Comparison of ENCODE assay signal across 12 cellular contexts in the genomic region with DNA sequence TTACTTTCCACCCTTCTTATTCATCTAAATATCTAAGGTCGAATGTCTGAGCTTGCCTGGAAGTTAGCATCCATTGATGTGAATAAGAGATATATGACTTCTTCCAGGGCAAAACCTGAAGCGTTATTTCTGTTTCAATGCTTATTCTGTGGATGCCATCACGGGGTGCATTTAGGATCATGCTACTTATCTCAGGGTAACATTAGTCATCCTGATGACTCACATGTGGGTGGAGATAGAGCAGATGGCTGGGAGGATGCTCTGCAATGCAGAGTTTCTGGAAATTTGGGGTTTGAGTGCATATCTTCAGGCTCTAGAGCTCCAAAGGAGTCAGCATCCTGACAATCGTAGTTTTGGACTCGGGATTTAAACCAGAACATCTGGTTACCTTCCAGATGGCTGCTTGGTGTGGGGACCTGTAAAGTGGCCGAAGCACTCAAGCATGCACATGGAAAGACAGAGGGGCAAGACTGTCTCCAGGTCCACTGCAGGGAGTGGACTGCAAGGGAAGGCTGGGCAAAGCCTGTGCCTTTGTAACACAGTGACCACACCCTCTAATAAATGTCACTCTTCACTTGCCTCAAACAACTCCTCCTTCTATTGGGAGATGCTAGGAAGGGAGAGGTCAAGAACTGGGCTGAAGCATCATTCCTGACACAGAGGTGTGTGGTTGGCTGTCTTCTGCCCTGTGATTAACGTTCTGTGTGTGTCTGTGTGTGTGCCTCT.
DNase-seq lines count a peak whose midpoint lies in the region; ATAC-seq, FAIRE-seq and TF ChIP-seq lines count a peak whose summit lies in the region.
"Had no signal": no experiment of that assay in that cellular context is flagged by ENCODE, and none has a peak within 500 bp of the region (broad histone marks: within the 10 kb centered on the region; RNA-seq: fewer than 3 reads in every experiment).

No MANE protein-coding gene starts in this region.

- DNase-seq in ELR (ENCODE audit: low read depth): peak; percentile 67
- DNase-seq in SW480 (ENCODE audit: low spot score): peak; percentile 81
- peak; percentile 73 for DNase-seq in fibroblast of villous mesenchyme (ENCODE audit: low read depth)
- DNase-seq in smooth muscle cell of the brain vasculature (ENCODE audit: low read depth, low spot score): peak; percentile 21
- DNase-seq in GM19239 (ENCODE audit: insufficient read length, low spot score): no peak
- DNase-seq in GM19238 (ENCODE audit: insufficient read length, low spot score): no peak
- DNase-seq: activated CD8-positive, alpha-beta memory T cell treated with anti-CD3 and anti-CD28 coated beads for 24 hours; left cardiac atrium; NCI-H524 treated with DMSO at 0.1 percent for 48 hours; stimulated activated CD4-positive, alpha-beta T cell treated with anti-CD3 and anti-CD28 coated beads, Interleukin-4, amount 100 ng/mL, for 1 hour had no signal

- TF ChIP-seq CTCF in fibroblast of villous mesenchyme (IDR thresholded peaks at IDR 0.05; ENCODE audit: insufficient read depth, low read depth, low read length): no peak

- H3K4me3 ChIP-seq in fibroblast of villous mesenchyme (ENCODE audit: low read depth, low read length): no peak overlapping the region

- no peak for FAIRE-seq in GM19239 (lab: Jason Lieb, UNC)
- FAIRE-seq: G401.6 had no signal

- ATAC-seq in HG03039 (IDR thresholded peaks at IDR 0.05; ENCODE audit: unreplicated experiment): no peak

Comparison
In these comparisons a context has a peak if more than half of its experiments do, and no peak if none do; other contexts are left out.
1. DNase-seq: peak in ELR (single experiment), SW480 (single experiment), fibroblast of villous mesenchyme (single experiment) and smooth muscle cell of the brain vasculature (single experiment); none in GM19239 (single experiment) and GM19238 (single experiment).